1 cellular context compared by ENCODE assay signal in genomic region chr5:133932441-133933168, GRCh38.
TF ChIP-seq lines count a peak whose summit lies in the region.

No MANE protein-coding gene starts in this region.

TF ChIP-seq in K562, 482 proteins besides CTCF, POLR2A, EP300 and RAD21 (continued from another document and continues in another):
- TF ChIP-seq SNRNP70 (optimal IDR thresholded peaks at IDR 0.05; ENCODE audit: low read depth, low read length) (no peak), IRF2 (CRISPR knock-in tag; IDR thresholded peaks at IDR 0.05) (no peak), XRCC4 (IDR thresholded peaks at IDR 0.05; ENCODE audit: extremely low read depth, insufficient read depth, insufficient read length) (no peak), CBFA2T2 (conservative IDR thresholded peaks at IDR 0.05) (peak; percentile 95), EGR1 (conservative IDR thresholded peaks at IDR 0.05) (no peak), CBFA2T3 (IDR thresholded peaks at IDR 0.05) (peak; percentile 97), GTF3C2 (IDR thresholded peaks at IDR 0.05; ENCODE audit: borderline replicate concordance, extremely low read depth, insufficient read length) (no peak), ZNF639 (CRISPR knock-in tag; conservative IDR thresholded peaks at IDR 0.05 in 1 of 2, IDR thresholded peaks at IDR 0.05 in 1 of 2) (peak in 1 of 2 experiments; percentile 80; a peak in 2 of 4 replicates), HCFC1 (IDR thresholded peaks at IDR 0.05; ENCODE audit: low read depth, low read length) (no peak), HDAC6 (IDR thresholded peaks at IDR 0.05; ENCODE audit: low read depth, low read length) (no peak), CGGBP1 (CRISPR knock-in tag; IDR thresholded peaks at IDR 0.05) (no peak), ZKSCAN3 (CRISPR knock-in tag; IDR thresholded peaks at IDR 0.05) (no peak), LCOR (CRISPR knock-in tag; IDR thresholded peaks at IDR 0.05) (peak; percentile 91), CREM (IDR thresholded peaks at IDR 0.05; ENCODE audit: low read depth) (peak; percentile 42; the same call in 1 of the 2 replicates), TRIM25 (IDR thresholded peaks at IDR 0.05; ENCODE audit: borderline replicate concordance) (no peak), ZNF444 (CRISPR knock-in tag; IDR thresholded peaks at IDR 0.05) (0 out of 2 replicates have a peak, but pooled peaks have one; percentile 14), PHF20 (IDR thresholded peaks at IDR 0.05; ENCODE audit: partially characterized antibody) (no peak), CSDE1 (IDR thresholded peaks at IDR 0.05) (no peak), ZC3H11A (IDR thresholded peaks at IDR 0.05; ENCODE audit: low read depth, low read length) (no peak), ZNF436 (CRISPR knock-in tag; IDR thresholded peaks at IDR 0.05) (no peak), HNRNPK (IDR thresholded peaks at IDR 0.05; ENCODE audit: low read depth, low read length, poor library complexity, severe bottlenecking) (no peak), RFX1 (IDR thresholded peaks at IDR 0.05) (no peak; the same call in 1 of the 2 replicates), TGIF2 (CRISPR knock-in tag; IDR thresholded peaks at IDR 0.05) (no peak), ZNF121 (CRISPR knock-in tag; conservative IDR thresholded peaks at IDR 0.05) (no peak), BCL6 (CRISPR knock-in tag; IDR thresholded peaks at IDR 0.05) (no peak), KAT8 (IDR thresholded peaks at IDR 0.05; ENCODE audit: low read depth) (no peak), RBFOX2 (IDR thresholded peaks at IDR 0.05; ENCODE audit: low read depth, low read length) (0 out of 2 replicates have a peak, but pooled peaks have one; percentile 33), HDAC1 (IDR thresholded peaks at IDR 0.05) (no peak), NFE2L1 (tag; IDR thresholded peaks at IDR 0.05; ENCODE audit: borderline replicate concordance, low read depth) (no peak), PHB (CRISPR knock-in tag; IDR thresholded peaks at IDR 0.05) (no peak), GTF2F1 (IDR thresholded peaks at IDR 0.05; ENCODE audit: low read depth, low read length) (no peak)
- TF ChIP-seq, protein P1, sequence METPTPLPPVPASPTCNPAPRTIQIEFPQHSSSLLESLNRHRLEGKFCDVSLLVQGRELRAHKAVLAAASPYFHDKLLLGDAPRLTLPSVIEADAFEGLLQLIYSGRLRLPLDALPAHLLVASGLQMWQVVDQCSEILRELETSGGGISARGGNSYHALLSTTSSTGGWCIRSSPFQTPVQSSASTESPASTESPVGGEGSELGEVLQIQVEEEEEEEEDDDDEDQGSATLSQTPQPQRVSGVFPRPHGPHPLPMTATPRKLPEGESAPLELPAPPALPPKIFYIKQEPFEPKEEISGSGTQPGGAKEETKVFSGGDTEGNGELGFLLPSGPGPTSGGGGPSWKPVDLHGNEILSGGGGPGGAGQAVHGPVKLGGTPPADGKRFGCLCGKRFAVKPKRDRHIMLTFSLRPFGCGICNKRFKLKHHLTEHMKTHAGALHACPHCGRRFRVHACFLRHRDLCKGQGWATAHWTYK (CRISPR knock-in tag; IDR thresholded peaks at IDR 0.05): peak; percentile 96
- TF ChIP-seq, protein P2, sequence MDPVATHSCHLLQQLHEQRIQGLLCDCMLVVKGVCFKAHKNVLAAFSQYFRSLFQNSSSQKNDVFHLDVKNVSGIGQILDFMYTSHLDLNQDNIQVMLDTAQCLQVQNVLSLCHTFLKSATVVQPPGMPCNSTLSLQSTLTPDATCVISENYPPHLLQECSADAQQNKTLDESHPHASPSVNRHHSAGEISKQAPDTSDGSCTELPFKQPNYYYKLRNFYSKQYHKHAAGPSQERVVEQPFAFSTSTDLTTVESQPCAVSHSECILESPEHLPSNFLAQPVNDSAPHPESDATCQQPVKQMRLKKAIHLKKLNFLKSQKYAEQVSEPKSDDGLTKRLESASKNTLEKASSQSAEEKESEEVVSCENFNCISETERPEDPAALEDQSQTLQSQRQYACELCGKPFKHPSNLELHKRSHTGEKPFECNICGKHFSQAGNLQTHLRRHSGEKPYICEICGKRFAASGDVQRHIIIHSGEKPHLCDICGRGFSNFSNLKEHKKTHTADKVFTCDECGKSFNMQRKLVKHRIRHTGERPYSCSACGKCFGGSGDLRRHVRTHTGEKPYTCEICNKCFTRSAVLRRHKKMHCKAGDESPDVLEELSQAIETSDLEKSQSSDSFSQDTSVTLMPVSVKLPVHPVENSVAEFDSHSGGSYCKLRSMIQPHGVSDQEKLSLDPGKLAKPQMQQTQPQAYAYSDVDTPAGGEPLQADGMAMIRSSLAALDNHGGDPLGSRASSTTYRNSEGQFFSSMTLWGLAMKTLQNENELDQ (CRISPR knock-in tag; IDR thresholded peaks at IDR 0.05; ENCODE audit: borderline replicate concordance): no peak
- TF ChIP-seq, protein P3, sequence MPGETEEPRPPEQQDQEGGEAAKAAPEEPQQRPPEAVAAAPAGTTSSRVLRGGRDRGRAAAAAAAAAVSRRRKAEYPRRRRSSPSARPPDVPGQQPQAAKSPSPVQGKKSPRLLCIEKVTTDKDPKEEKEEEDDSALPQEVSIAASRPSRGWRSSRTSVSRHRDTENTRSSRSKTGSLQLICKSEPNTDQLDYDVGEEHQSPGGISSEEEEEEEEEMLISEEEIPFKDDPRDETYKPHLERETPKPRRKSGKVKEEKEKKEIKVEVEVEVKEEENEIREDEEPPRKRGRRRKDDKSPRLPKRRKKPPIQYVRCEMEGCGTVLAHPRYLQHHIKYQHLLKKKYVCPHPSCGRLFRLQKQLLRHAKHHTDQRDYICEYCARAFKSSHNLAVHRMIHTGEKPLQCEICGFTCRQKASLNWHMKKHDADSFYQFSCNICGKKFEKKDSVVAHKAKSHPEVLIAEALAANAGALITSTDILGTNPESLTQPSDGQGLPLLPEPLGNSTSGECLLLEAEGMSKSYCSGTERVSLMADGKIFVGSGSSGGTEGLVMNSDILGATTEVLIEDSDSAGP (CRISPR knock-in tag; IDR thresholded peaks at IDR 0.05): no peak
- TF ChIP-seq, protein P4, sequence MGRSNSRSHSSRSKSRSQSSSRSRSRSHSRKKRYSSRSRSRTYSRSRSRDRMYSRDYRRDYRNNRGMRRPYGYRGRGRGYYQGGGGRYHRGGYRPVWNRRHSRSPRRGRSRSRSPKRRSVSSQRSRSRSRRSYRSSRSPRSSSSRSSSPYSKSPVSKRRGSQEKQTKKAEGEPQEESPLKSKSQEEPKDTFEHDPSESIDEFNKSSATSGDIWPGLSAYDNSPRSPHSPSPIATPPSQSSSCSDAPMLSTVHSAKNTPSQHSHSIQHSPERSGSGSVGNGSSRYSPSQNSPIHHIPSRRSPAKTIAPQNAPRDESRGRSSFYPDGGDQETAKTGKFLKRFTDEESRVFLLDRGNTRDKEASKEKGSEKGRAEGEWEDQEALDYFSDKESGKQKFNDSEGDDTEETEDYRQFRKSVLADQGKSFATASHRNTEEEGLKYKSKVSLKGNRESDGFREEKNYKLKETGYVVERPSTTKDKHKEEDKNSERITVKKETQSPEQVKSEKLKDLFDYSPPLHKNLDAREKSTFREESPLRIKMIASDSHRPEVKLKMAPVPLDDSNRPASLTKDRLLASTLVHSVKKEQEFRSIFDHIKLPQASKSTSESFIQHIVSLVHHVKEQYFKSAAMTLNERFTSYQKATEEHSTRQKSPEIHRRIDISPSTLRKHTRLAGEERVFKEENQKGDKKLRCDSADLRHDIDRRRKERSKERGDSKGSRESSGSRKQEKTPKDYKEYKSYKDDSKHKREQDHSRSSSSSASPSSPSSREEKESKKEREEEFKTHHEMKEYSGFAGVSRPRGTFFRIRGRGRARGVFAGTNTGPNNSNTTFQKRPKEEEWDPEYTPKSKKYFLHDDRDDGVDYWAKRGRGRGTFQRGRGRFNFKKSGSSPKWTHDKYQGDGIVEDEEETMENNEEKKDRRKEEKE (IDR thresholded peaks at IDR 0.05; ENCODE audit: borderline replicate concordance in 1 of 2, control insufficient read depth in 1 of 2, low read depth in 2 of 2, low read length in 1 of 2): peak in 1 of 2 experiments; percentile 33; a peak in 1 of 4 replicates
- TF ChIP-seq, protein P5, sequence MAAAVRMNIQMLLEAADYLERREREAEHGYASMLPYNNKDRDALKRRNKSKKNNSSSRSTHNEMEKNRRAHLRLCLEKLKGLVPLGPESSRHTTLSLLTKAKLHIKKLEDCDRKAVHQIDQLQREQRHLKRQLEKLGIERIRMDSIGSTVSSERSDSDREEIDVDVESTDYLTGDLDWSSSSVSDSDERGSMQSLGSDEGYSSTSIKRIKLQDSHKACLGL (CRISPR knock-in tag; IDR thresholded peaks at IDR 0.05; ENCODE audit: borderline replicate concordance, poor library complexity, severe bottlenecking): no peak
- TF ChIP-seq, protein P6, sequence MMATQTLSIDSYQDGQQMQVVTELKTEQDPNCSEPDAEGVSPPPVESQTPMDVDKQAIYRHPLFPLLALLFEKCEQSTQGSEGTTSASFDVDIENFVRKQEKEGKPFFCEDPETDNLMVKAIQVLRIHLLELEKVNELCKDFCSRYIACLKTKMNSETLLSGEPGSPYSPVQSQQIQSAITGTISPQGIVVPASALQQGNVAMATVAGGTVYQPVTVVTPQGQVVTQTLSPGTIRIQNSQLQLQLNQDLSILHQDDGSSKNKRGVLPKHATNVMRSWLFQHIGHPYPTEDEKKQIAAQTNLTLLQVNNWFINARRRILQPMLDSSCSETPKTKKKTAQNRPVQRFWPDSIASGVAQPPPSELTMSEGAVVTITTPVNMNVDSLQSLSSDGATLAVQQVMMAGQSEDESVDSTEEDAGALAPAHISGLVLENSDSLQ (IDR thresholded peaks at IDR 0.05): peak; percentile 58; the same call in 1 of the 2 replicates
